Comparison of ENCODE assay signal across 16 cellular contexts in the genomic region with DNA sequence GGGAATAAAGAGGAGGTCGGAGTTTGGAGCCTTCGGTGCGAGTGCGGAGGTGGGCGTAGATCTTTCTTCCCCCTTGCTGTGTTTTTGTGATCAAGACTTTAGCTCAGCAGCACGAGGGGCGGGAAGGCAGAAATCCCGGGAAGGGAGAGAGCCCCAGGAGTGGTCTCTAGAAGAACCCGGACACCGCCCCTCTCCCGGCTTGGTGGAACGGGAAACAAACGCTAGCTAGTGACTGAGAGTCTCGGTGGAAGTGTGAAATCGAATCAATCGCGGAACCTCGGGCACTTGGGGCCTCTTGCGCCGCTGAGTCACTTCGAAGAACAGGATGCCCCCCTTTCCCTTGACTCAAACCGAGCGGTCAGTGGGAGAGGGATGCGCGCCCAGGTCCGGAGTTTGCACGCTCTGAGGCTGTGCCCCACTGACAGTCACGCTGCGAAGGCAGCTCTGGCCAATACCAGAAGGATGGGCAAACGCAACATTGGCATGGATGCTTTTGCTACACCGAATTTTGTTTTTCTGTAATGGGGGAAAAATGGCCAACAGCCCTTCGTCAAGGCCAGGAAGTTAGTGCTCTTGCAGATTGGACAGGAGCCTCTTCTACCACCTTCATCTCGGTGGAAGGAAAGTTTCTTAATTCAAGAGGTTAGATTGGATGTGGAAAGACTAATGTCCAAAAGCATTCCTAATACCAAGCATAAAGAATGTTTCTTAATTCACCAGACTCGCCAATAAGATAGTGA. TPM values are rescaled to one million over a fixed set of nuclear protein-coding genes. Genes with fewer than 3 reads are reported as not detected.
DNase-seq lines count a peak whose midpoint lies in the region; ATAC-seq and TF ChIP-seq lines count a peak whose summit lies in the region.
"Had no signal": no experiment of that assay in that cellular context is flagged by ENCODE, and none has a peak within 500 bp of the region (broad histone marks: within the 10 kb centered on the region; RNA-seq: fewer than 3 reads in every experiment).

No MANE protein-coding gene starts in this region.

- POLR2A ChIA-PET in activated CD4-positive, alpha-beta T cell treated with anti-CD3 and anti-CD28 coated beads for 36 hours (lab: Charles Lee): no interaction called here

- ATAC-seq in activated CD4-positive, alpha-beta T cell treated with anti-CD3 and anti-CD28 coated beads for 36 hours: no peak
- no peak for ATAC-seq in effector memory CD8-positive, alpha-beta T cell (replicated peaks)
- no peak for ATAC-seq in left colon
- ATAC-seq: activated CD4-positive, CD25-positive, alpha-beta regulatory T cell treated with anti-CD3 and anti-CD28 coated beads, Interleukin-2, amount 50 U/mL, for 24 hours; heart left ventricle had no signal

- no peaks in the 10 kb centered on the region for H3K36me3 ChIP-seq in HUES48 (ENCODE audit: control insufficient read depth, insufficient read depth, low read length)
- H3K36me3 ChIP-seq: heart left ventricle, tibial nerve had no signal

- H3K27ac ChIP-seq in HUES48 (ENCODE audit: low read depth, low read length): no peak overlapping the region
- H3K27ac ChIP-seq: heart left ventricle, tibial nerve had no signal

- H3K4me3 Mint-ChIP-seq in activated CD4-positive, alpha-beta T cell treated with anti-CD3 and anti-CD28 coated beads for 36 hours: peak overlapping the region; percentile 55
- H3K4me3 Mint-ChIP-seq in effector memory CD8-positive, alpha-beta T cell: peak overlapping the region; percentile 49 to 59
- H3K4me3 Mint-ChIP-seq in neural crest cell: peak overlapping the region; percentile 20

- H3K36me3 Mint-ChIP-seq in activated CD4-positive, alpha-beta T cell treated with anti-CD3 and anti-CD28 coated beads for 36 hours (ENCODE audit: low read depth): no peaks in the 10 kb centered on the region
- H3K36me3 Mint-ChIP-seq in effector memory CD8-positive, alpha-beta T cell (ENCODE audit: insufficient read depth): peaks cover 26% of the 10 kb centered on the region
- H3K36me3 Mint-ChIP-seq in neural crest cell (ENCODE audit: low read depth): no peaks in the 10 kb centered on the region

- no peak for DNase-seq in activated CD4-positive, alpha-beta T cell treated with anti-CD3 and anti-CD28 coated beads for 36 hours
- DNase-seq in activated CD4-positive, alpha-beta T cell treated with anti-CD3 and anti-CD28 coated beads for 4 hours: no peak
- DNase-seq in effector memory CD8-positive, alpha-beta T cell: no peak
- DNase-seq in neural crest cell (ENCODE audit: low read depth, low spot score) (peak; percentile 35), DMS153 treated with DMSO at 0.1 percent for 48 hours (lab: John Stamatoyannopoulos, UW; ENCODE audit: unreplicated experiment) (no peak), glomerular visceral epithelial cell (ENCODE audit: extremely low spot score) (no peak), left colon (no peak)
- DNase-seq: anterior cingulate cortex; effector CD8-positive, alpha-beta T cell; midbrain; NCI-H446 treated with DMSO at 0.1 percent for 48 hours; SIG-M5 had no signal

- TF ChIP-seq CTCF in neural crest cell (conservative IDR thresholded peaks at IDR 0.05): no peak

- CTCF ChIA-PET in activated CD4-positive, alpha-beta T cell treated with anti-CD3 and anti-CD28 coated beads for 36 hours (lab: Charles Lee): interaction anchor here (0.6 to 1.5 kb wide), 2 partner anchors 94 to 449 kb away, joined by 3 to 4 read pairs; no protein-coding TSS in a partner anchor

- H3K4me1 Mint-ChIP-seq in activated CD4-positive, alpha-beta T cell treated with anti-CD3 and anti-CD28 coated beads for 36 hours: peaks cover 59% of the 10 kb centered on the region
- peaks cover 37% of the 10 kb centered on the region in 2 donors for H3K4me1 Mint-ChIP-seq in effector memory CD8-positive, alpha-beta T cell (ENCODE audit: low read depth in 2 of 2)
- H3K4me1 Mint-ChIP-seq in neural crest cell: peaks cover 21% of the 10 kb centered on the region

- no peaks in the 10 kb centered on the region for H3K9me3 ChIP-seq in HUES48 (ENCODE audit: control insufficient read depth, insufficient read depth, low read length)
- H3K9me3 ChIP-seq: heart left ventricle, tibial nerve had no signal

- no peaks in the 10 kb centered on the region for H3K9me3 Mint-ChIP-seq in activated CD4-positive, alpha-beta T cell treated with anti-CD3 and anti-CD28 coated beads for 36 hours (ENCODE audit: low read depth)
- no peaks in the 10 kb centered on the region for H3K9me3 Mint-ChIP-seq in effector memory CD8-positive, alpha-beta T cell
- no peaks in the 10 kb centered on the region for H3K9me3 Mint-ChIP-seq in neural crest cell

- peak overlapping the region; percentile 67 for H3K4me3 ChIP-seq in HUES48 (ENCODE audit: low read depth, low read length)
- H3K4me3 ChIP-seq: heart left ventricle had no signal

- peaks cover 77% of the 10 kb centered on the region for H3K27me3 Mint-ChIP-seq in activated CD4-positive, alpha-beta T cell treated with anti-CD3 and anti-CD28 coated beads for 36 hours
- peaks cover 81 to 86% of the 10 kb centered on the region in 2 donors for H3K27me3 Mint-ChIP-seq in effector memory CD8-positive, alpha-beta T cell
- peaks cover 99% of the 10 kb centered on the region for H3K27me3 Mint-ChIP-seq in neural crest cell (ENCODE audit: low read depth)

- H3K27me3 ChIP-seq in HUES48 (ENCODE audit: control insufficient read depth, insufficient read depth, low read length): peaks cover 99% of the 10 kb centered on the region

- H3K27ac Mint-ChIP-seq in activated CD4-positive, alpha-beta T cell treated with anti-CD3 and anti-CD28 coated beads for 36 hours: no peak overlapping the region
- no peak overlapping the region for H3K27ac Mint-ChIP-seq in effector memory CD8-positive, alpha-beta T cell
- no peak overlapping the region for H3K27ac Mint-ChIP-seq in neural crest cell (ENCODE audit: unreplicated experiment)

- H3K4me1 ChIP-seq in HUES48 (ENCODE audit: control insufficient read depth, insufficient read depth, low read length): peaks cover 41% of the 10 kb centered on the region

- intact Hi-C loops in activated CD4-positive, alpha-beta T cell treated with anti-CD3 and anti-CD28 coated beads for 36 hours (cut with DNase I, micrococcal nuclease): loop anchor here (2.0 to 5.0 kb wide), 5 partner anchors 145 to 666 kb away; a partner anchor contains a TSS
- intact Hi-C loops in left colon (cut with DNase I, micrococcal nuclease): no loop called here

- H3K9ac ChIP-seq in HUES48 (ENCODE audit: low read depth, low read length): no peak overlapping the region

RNA-seq across cellular contexts. Expression of a gene that starts 1.6 kb away (rescaled TPM):
- total RNA-seq in activated CD4-positive, alpha-beta T cell treated with anti-CD3 and anti-CD28 coated beads for 36 hours: not detected
- total RNA-seq in neural crest cell (0.14 and 0.63 TPM in 2 replicates), left colon (not detected)
- total RNA-seq: heart left ventricle, tibial nerve had no signal

Comparison
In these comparisons a context has a peak if more than half of its experiments do, and no peak if none do; other contexts are left out.
1. intact Hi-C loops: an anchor here in activated CD4-positive, alpha-beta T cell treated with anti-CD3 and anti-CD28 coated beads for 36 hours (2.0 to 5.0 kb wide); none called in left colon.